ENCODE assay signal across 8 cellular contexts in genomic region chr15:78265137-78265460, GRCh38. TPM values are rescaled to one million over a fixed set of nuclear protein-coding genes. Genes with fewer than 3 reads are reported as not detected.
DNase-seq lines count a peak whose midpoint lies in the region; ATAC-seq, FAIRE-seq and TF ChIP-seq lines count a peak whose summit lies in the region.
"Had no signal": no experiment of that assay in that cellular context is flagged by ENCODE, and none has a peak within 500 bp of the region (broad histone marks: within the 10 kb centered on the region; RNA-seq: fewer than 3 reads in every experiment).

No MANE protein-coding gene starts in this region.

- intact Hi-C loops in ascending aorta (cut with DNase I): loop anchor here (1.0 to 5.0 kb wide), 3 partner anchors 34 to 172 kb away; partner anchors contain the start of genes IDH3A, IREB2 and SKIC8

- DNase-seq in HFF-Myc (ENCODE audit: extremely low read depth, low read depth) (no peak), ascending aorta (ENCODE audit: low spot score in 2 of 2) (no peak), RCC 7860 (ENCODE audit: low spot score) (no peak)
- DNase-seq: SIG-M5 had no signal

- H3K36me3 ChIP-seq in ascending aorta (no peaks in the 10 kb centered on the region), stomach smooth muscle (ENCODE audit: control insufficient read depth in 2 of 2, insufficient read depth in 2 of 2, low read length in 2 of 2) (no peaks in the 10 kb centered on the region)

- FAIRE-seq in RCC 7860 (lab: Jason Lieb, UNC): no peak

- H3K27ac ChIP-seq in ascending aorta (peak overlapping the region; percentile 44 to 75), stomach smooth muscle (ENCODE audit: low read length) (peak overlapping the region; percentile 62)

- peak overlapping the region; percentile 67 to 80 for H3K9ac ChIP-seq in stomach smooth muscle (ENCODE audit: low read length in 2 of 2)

- H3K4me1 ChIP-seq in ascending aorta (peaks cover 8 to 10% of the 10 kb centered on the region in 2 donors), stomach smooth muscle (ENCODE audit: control insufficient read depth, insufficient read depth, low read length) (peaks cover 39% of the 10 kb centered on the region)

- peak overlapping the region; percentile 24; the same call in 1 of the 2 replicates for H3K4me3 ChIP-seq in HFF-Myc (replicated peaks; ENCODE audit: low read depth, low read length)
- H3K4me3 ChIP-seq in ascending aorta: peak overlapping the region; percentile 61 to 92
- peak overlapping the region; percentile 49; the same call in 1 of the 2 replicates for H3K4me3 ChIP-seq in iPS-18c (ENCODE audit: insufficient read depth, low read depth, low read length)
- peak overlapping the region; percentile 58 to 80 for H3K4me3 ChIP-seq in stomach smooth muscle (ENCODE audit: low read length in 2 of 2)

- no peak for TF ChIP-seq CTCF in HFF-Myc (IDR thresholded peaks at IDR 0.05; ENCODE audit: low read depth, low read length, missing control alignments)
- no peak for TF ChIP-seq CTCF in ascending aorta (IDR thresholded peaks at IDR 0.05)

- ATAC-seq in HG03439 (IDR thresholded peaks at IDR 0.05; ENCODE audit: unreplicated experiment) (no peak), HG03432 (IDR thresholded peaks at IDR 0.05; ENCODE audit: unreplicated experiment) (no peak)

- H3K9me3 ChIP-seq in ascending aorta (no peaks in the 10 kb centered on the region), iPS-18c (ENCODE audit: control insufficient read depth, insufficient read depth, low read length) (peaks cover 3% of the 10 kb centered on the region), stomach smooth muscle (ENCODE audit: control insufficient read depth in 2 of 2, low read length in 2 of 2) (no peaks in the 10 kb centered on the region)

- no peaks in the 10 kb centered on the region for H3K27me3 ChIP-seq in ascending aorta
- peaks cover 0 to 2% of the 10 kb centered on the region in 2 donors for H3K27me3 ChIP-seq in stomach smooth muscle (ENCODE audit: control insufficient read depth in 1 of 2, insufficient read depth in 2 of 2, low read length in 2 of 2)

RNA-seq across cellular contexts. Expression of gene DNAJA4, which starts 0.7 kb away (rescaled TPM):
- total RNA-seq in ascending aorta: 3.5 TPM

RNA-seq across cellular contexts. Expression of gene ACSBG1, which starts 30.7 kb away (rescaled TPM):
- total RNA-seq in ascending aorta: not detected

RNA-seq across cellular contexts. Expression of gene SKIC8, which starts 34.3 kb away (rescaled TPM):
- 19.9 TPM for total RNA-seq in ascending aorta

Comparison
In these comparisons a context has a peak if more than half of its experiments do, and no peak if none do; other contexts are left out.
1. H3K4me3 ChIP-seq: peak in every context shown above with its lines; median percentile 76 in ascending aorta; 69 in stomach smooth muscle; 49 in iPS-18c; 24 in HFF-Myc.